10 cellular contexts compared by ENCODE assay signal in the genomic region with DNA sequence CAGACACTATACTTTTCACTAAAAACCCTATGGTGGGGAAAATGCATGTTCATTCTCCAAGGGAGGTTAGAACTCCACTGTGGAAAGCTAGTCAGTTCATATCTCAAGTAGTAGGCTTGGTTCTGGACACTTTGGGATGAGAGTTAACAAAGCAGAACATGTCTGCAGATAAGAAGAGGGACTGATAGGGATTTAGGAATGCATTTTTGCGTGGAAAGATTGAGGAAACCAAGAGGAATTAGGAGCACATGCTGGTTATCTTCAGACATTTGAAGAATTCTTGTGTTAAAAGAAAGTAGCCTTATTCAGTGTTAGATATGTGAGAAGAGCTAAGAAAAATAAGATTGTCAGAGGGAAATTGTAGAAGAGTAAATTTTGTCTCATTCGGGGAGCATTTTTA. TPM values are rescaled to one million over a fixed set of nuclear protein-coding genes. Genes with fewer than 3 reads are reported as not detected.
"Had no signal": no experiment of that assay in that cellular context is flagged by ENCODE, and none has a peak within 500 bp of the region (broad histone marks: within the 10 kb centered on the region; RNA-seq: fewer than 3 reads in every experiment).

No MANE protein-coding gene starts in this region.

- H3K9me3 ChIP-seq: HAP-1 had no signal

- ATAC-seq: HCT116 had no signal

- H3K4me1 ChIP-seq: HAP-1 had no signal

- H3K27ac ChIP-seq: GM23248 had no signal

- H3K9ac ChIP-seq: GM23248 had no signal

- H2AFZ ChIP-seq: GM23248 had no signal

- H3K27ac Mint-ChIP-seq: H9, HFFc6 had no signal

- H3K9me3 Mint-ChIP-seq: H9 had no signal

- DNase-seq: GM23248, H7, H9, HCEC 1CT, HFFc6 had no signal

- H3K4me3 Mint-ChIP-seq: HFFc6 had no signal

- H3K4me3 ChIP-seq: GM23248, HAP-1 had no signal

- FAIRE-seq: H1, H54 had no signal

- H3K36me3 ChIP-seq: HAP-1 had no signal

RNA-seq across cellular contexts. Expression of a gene that starts 1.2 kb away (rescaled TPM):
- total RNA-seq: GM23248, H4, H7, H9, HFFc6 had no signal
- polyA plus RNA-seq: GM23248 had no signal
